8 cellular contexts compared by ENCODE assay signal in the genomic region with DNA sequence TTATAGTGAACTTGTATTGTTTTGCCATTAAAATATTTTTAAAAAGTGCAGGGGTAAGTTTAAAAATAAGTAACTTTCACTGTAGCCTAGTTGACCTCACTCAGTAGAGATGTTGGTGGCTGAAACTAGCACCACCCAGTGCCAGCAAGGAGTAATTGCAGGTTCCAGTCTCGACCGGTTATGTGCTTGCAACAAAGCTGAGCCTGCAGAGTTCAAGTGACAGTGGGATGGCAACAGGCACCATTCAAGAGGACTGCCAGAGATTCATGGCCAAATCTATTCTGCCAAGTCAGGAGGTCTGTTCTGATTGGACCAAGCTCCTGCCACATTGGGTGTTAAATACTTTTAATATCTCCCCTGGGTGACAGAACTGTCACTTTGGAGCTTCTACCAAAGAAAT. TPM values are rescaled to one million over a fixed set of nuclear protein-coding genes. Genes with fewer than 3 reads are reported as not detected.
A peak's percentile ranks its signal among the peaks of the same experiment; 100 is the strongest.
DNase-seq lines count a peak whose midpoint lies in the region; ATAC-seq and TF ChIP-seq lines count a peak whose summit lies in the region.

No MANE protein-coding gene starts in this region.

- TF ChIP-seq CTCF in brain microvascular endothelial cell (IDR thresholded peaks at IDR 0.05; ENCODE audit: low read depth, low read length, missing control alignments), result peak; percentile 70
- no peak for TF ChIP-seq CTCF in mucosa of descending colon (IDR thresholded peaks at IDR 0.05)
- TF ChIP-seq CTCF in tibial artery (IDR thresholded peaks at IDR 0.05), result no peak

- H3K36me3 Mint-ChIP-seq in activated T-cell treated with anti-CD3 and anti-CD28 coated beads, Interleukin-2, amount 50 U/mL, for 72 hours (ENCODE audit: insufficient read depth in 2 of 2), result peaks cover 6 to 9% of the 10 kb centered on the region in 2 donors
- no peaks in the 10 kb centered on the region for H3K36me3 Mint-ChIP-seq in activated T-cell treated with anti-CD3 and anti-CD28 coated beads, Interleukin-2, amount 50 U/mL, for 4 hours (ENCODE audit: insufficient read depth)

- DNase-seq in activated T-cell treated with anti-CD3 and anti-CD28 coated beads, Interleukin-2, amount 50 U/mL, for 72 hours, result peak; percentile 34 to 41
- DNase-seq in activated T-cell treated with anti-CD3 and anti-CD28 coated beads, Interleukin-2, amount 50 U/mL, for 4 hours, result no peak
- DNase-seq in NCI-H226 (peak; percentile 32), brain microvascular endothelial cell (peak; percentile 40), mucosa of descending colon (peak in 1 of 3 donors; percentile 19), tibial artery (no peak)

- H3K9me3 ChIP-seq in mucosa of descending colon, result no peaks in the 10 kb centered on the region
- no peaks in the 10 kb centered on the region for H3K9me3 ChIP-seq in tibial artery

- in situ Hi-C loops in brain microvascular endothelial cell (cut with HindIII; ENCODE audit: low pct_ligation_motif_present, low sequenced_read_pairs), result no loop called here

- peaks cover 38% of the 10 kb centered on the region for H3K27me3 Mint-ChIP-seq in activated T-cell treated with anti-CD3 and anti-CD28 coated beads, Interleukin-2, amount 50 U/mL, for 72 hours (ENCODE audit: low read depth)
- peaks cover 35% of the 10 kb centered on the region for H3K27me3 Mint-ChIP-seq in activated T-cell treated with anti-CD3 and anti-CD28 coated beads, Interleukin-2, amount 50 U/mL, for 4 hours (ENCODE audit: low read depth)

- no peak overlapping the region for H3K4me3 Mint-ChIP-seq in activated T-cell treated with anti-CD3 and anti-CD28 coated beads, Interleukin-2, amount 50 U/mL, for 72 hours
- no peak overlapping the region for H3K4me3 Mint-ChIP-seq in activated T-cell treated with anti-CD3 and anti-CD28 coated beads, Interleukin-2, amount 50 U/mL, for 4 hours

- no peak overlapping the region for H3K27ac ChIP-seq in brain microvascular endothelial cell
- no peak overlapping the region for H3K27ac ChIP-seq in tibial artery

- no peak overlapping the region for H3K4me3 ChIP-seq in brain microvascular endothelial cell (ENCODE audit: low read depth, low read length)
- no peak overlapping the region for H3K4me3 ChIP-seq in mucosa of descending colon
- H3K4me3 ChIP-seq in tibial artery, result no peak overlapping the region

- ATAC-seq in activated T-cell treated with anti-CD3 and anti-CD28 coated beads, Interleukin-2, amount 50 U/mL, for 72 hours (replicated peaks in 1 of 2), result peak in 1 of 2 donors; percentile 44
- no peak for ATAC-seq in activated T-cell treated with anti-CD3 and anti-CD28 coated beads, Interleukin-2, amount 50 U/mL, for 4 hours
- ATAC-seq in mucosa of descending colon, result peak; percentile 49
- no peak for ATAC-seq in HG02981 (IDR thresholded peaks at IDR 0.05; ENCODE audit: unreplicated experiment)
- ATAC-seq in HG03108 (IDR thresholded peaks at IDR 0.05; ENCODE audit: unreplicated experiment), result no peak

- H3K4me1 Mint-ChIP-seq in activated T-cell treated with anti-CD3 and anti-CD28 coated beads, Interleukin-2, amount 50 U/mL, for 72 hours (ENCODE audit: low read depth), result peaks cover 19% of the 10 kb centered on the region
- H3K4me1 Mint-ChIP-seq in activated T-cell treated with anti-CD3 and anti-CD28 coated beads, Interleukin-2, amount 50 U/mL, for 4 hours (ENCODE audit: low read depth), result peaks cover 9% of the 10 kb centered on the region

- H3K27me3 ChIP-seq in brain microvascular endothelial cell (replicated peaks), result no peaks in the 10 kb centered on the region
- no peaks in the 10 kb centered on the region for H3K27me3 ChIP-seq in tibial artery

- no peak overlapping the region for H3K27ac Mint-ChIP-seq in activated T-cell treated with anti-CD3 and anti-CD28 coated beads, Interleukin-2, amount 50 U/mL, for 72 hours

- peaks cover 6% of the 10 kb centered on the region for H3K4me1 ChIP-seq in mucosa of descending colon (ENCODE audit: low read depth)
- peaks cover 0 to 27% (median 16%) of the 10 kb centered on the region in 4 donors for H3K4me1 ChIP-seq in tibial artery

- H3K36me3 ChIP-seq in brain microvascular endothelial cell (replicated peaks), result no peaks in the 10 kb centered on the region
- H3K36me3 ChIP-seq in mucosa of descending colon (ENCODE audit: low read depth), result no peaks in the 10 kb centered on the region
- no peaks in the 10 kb centered on the region for H3K36me3 ChIP-seq in tibial artery

- no peaks in the 10 kb centered on the region for H3K9me3 Mint-ChIP-seq in activated T-cell treated with anti-CD3 and anti-CD28 coated beads, Interleukin-2, amount 50 U/mL, for 72 hours
- peaks cover 6% of the 10 kb centered on the region for H3K9me3 Mint-ChIP-seq in activated T-cell treated with anti-CD3 and anti-CD28 coated beads, Interleukin-2, amount 50 U/mL, for 4 hours

- intact Hi-C loops in mucosa of descending colon (cut with DNase I, micrococcal nuclease) (no loop called here), tibial artery (cut with DNase I; ENCODE audit: low total_unique reads) (no loop called here)

RNA-seq across cellular contexts. Expression of gene ADAMTS7, which starts 2.7 kb away (rescaled TPM):
- total RNA-seq in activated T-cell treated with anti-CD3 and anti-CD28 coated beads, Interleukin-2, amount 50 U/mL, for 72 hours, result 1 to 10 TPM in 1 of 2 donors, under 1 TPM in 1; 0.39 to 1.5 TPM
- total RNA-seq in activated T-cell treated with anti-CD3 and anti-CD28 coated beads, Interleukin-2, amount 50 U/mL, for 4 hours, result under 1 TPM; 0.10 to 0.24 (median 0.13) TPM
- 1 to 10 TPM; 1.3 to 5.7 (median 1.8) TPM for total RNA-seq in mucosa of descending colon

Comparison
In these comparisons a context has a peak if more than half of its experiments do, and no peak if none do; other contexts are left out.
1. DNase-seq: peak in activated T-cell treated with anti-CD3 and anti-CD28 coated beads, Interleukin-2, amount 50 U/mL, for 72 hours (2 of 2), NCI-H226 (single experiment) and brain microvascular endothelial cell (single experiment); none in activated T-cell treated with anti-CD3 and anti-CD28 coated beads, Interleukin-2, amount 50 U/mL, for 4 hours (single experiment) and tibial artery (0 of 2).